In genomic region chr7:2687338-2687869, GRCh38 we compare ENCODE assay signal across 9 cellular contexts. TPM values are rescaled to one million over a fixed set of nuclear protein-coding genes. Genes with fewer than 3 reads are reported as not detected.
DNase-seq lines count a peak whose midpoint lies in the region; ATAC-seq and TF ChIP-seq lines count a peak whose summit lies in the region.
"Had no signal": no experiment of that assay in that cellular context is flagged by ENCODE, and none has a peak within 500 bp of the region (broad histone marks: within the 10 kb centered on the region; RNA-seq: fewer than 3 reads in every experiment).

No MANE protein-coding gene starts in this region.

- H3K4me1 ChIP-seq in neural progenitor cell = peaks cover 7% of the 10 kb centered on the region
- H3K4me1 ChIP-seq in A673 (ENCODE audit: insufficient read depth, low read length, poor library complexity, severe bottlenecking) = no peaks in the 10 kb centered on the region

- peaks cover 8% of the 10 kb centered on the region for H3K4me1 Mint-ChIP-seq in neural progenitor cell

- H3K27ac Mint-ChIP-seq in neural progenitor cell = no peak overlapping the region

- peaks cover 8% of the 10 kb centered on the region for H4K20me1 ChIP-seq in neural progenitor cell (ENCODE audit: low read depth)

- CTCF ChIA-PET in A673 (lab: Charles Lee) = no interaction called here

- H3K4me3 ChIP-seq in cardiac fibroblast (replicated peaks in 1 of 2; ENCODE audit: low read depth in 2 of 2, low read length in 2 of 2) (no peak overlapping the region), neural progenitor cell (peak overlapping the region; percentile 58), A673 (ENCODE audit: low read depth, low read length, poor library complexity, severe bottlenecking) (no peak overlapping the region)

- no peaks in the 10 kb centered on the region for H3K36me3 ChIP-seq in neural progenitor cell
- H3K36me3 ChIP-seq in A673 (ENCODE audit: insufficient read depth, low read length, poor library complexity, severe bottlenecking) = no peaks in the 10 kb centered on the region

- H3K27me3 ChIP-seq in neural progenitor cell (peaks cover 50% of the 10 kb centered on the region), A673 (replicated peaks; ENCODE audit: insufficient read depth, low read depth, low read length, poor library complexity) (peaks cover 50% of the 10 kb centered on the region)

- H3F3A ChIP-seq in neural progenitor cell (ENCODE audit: low read depth) = peaks cover 9% of the 10 kb centered on the region

- POLR2A ChIA-PET in A673 (lab: Charles Lee; ENCODE audit: low non-redundant PET) = no interaction called here

- H3K9me3 Mint-ChIP-seq in neural progenitor cell = peaks cover 2% of the 10 kb centered on the region

- TF ChIP-seq CTCF in cardiac fibroblast (IDR thresholded peaks at IDR 0.05; ENCODE audit: low read depth, low read length) (no peak), neural progenitor cell (IDR thresholded peaks at IDR 0.05) (no peak), A673 (conservative IDR thresholded peaks at IDR 0.05; ENCODE audit: low read depth, low read length) (no peak)

- peak; percentile 90 for DNase-seq in DMS53 (lab: John Stamatoyannopoulos, UW)
- peak; percentile 20 for DNase-seq in NCI-H1092 treated with DMSO at 0.1 percent for 48 hours (lab: John Stamatoyannopoulos, UW)
- peak; percentile 46 for DNase-seq in cardiac fibroblast (ENCODE audit: low read depth in 2 of 2)
- DNase-seq in neural progenitor cell (ENCODE audit: low spot score) = no peak
- DNase-seq in A673 (ENCODE audit: low spot score) = no peak

- BruUV-seq in A673 (replicated peaks; lab: Mats Ljungman, UMichigan) = no TSS peak

- H2AFZ ChIP-seq in neural progenitor cell (replicated peaks) = no peak overlapping the region

- H3K9ac ChIP-seq in neural progenitor cell = no peak overlapping the region
- H3K9ac ChIP-seq: KMS-11 had no signal

- peak overlapping the region; percentile 85 for H3K4me2 ChIP-seq in neural progenitor cell
- H3K4me2 ChIP-seq: KMS-11 had no signal

- H3K27me3 Mint-ChIP-seq in neural progenitor cell (ENCODE audit: insufficient read depth, low read depth) = peaks cover 44% of the 10 kb centered on the region

- H3K9me3 ChIP-seq in neural progenitor cell (ENCODE audit: low read depth) (no peaks in the 10 kb centered on the region), A673 (ENCODE audit: low read depth, low read length, poor library complexity, severe bottlenecking) (no peaks in the 10 kb centered on the region)

- intact Hi-C loops in A673 (cut with micrococcal nuclease; ENCODE audit: unreplicated experiment) = no loop called here

- H3K4me3 Mint-ChIP-seq in neural progenitor cell = peak overlapping the region; percentile 59

- ATAC-seq in HG02678 (IDR thresholded peaks at IDR 0.05; ENCODE audit: unreplicated experiment) (no peak), GM19395 (IDR thresholded peaks at IDR 0.05; ENCODE audit: unreplicated experiment) (no peak), HG03442 (IDR thresholded peaks at IDR 0.05; ENCODE audit: unreplicated experiment) (no peak)

- H3K27ac ChIP-seq in neural progenitor cell (no peak overlapping the region), A673 (ENCODE audit: low read depth, low read length, poor library complexity, severe bottlenecking) (no peak overlapping the region)
- H3K27ac ChIP-seq: KMS-11 had no signal

- no peaks in the 10 kb centered on the region for H3K79me2 ChIP-seq in neural progenitor cell (ENCODE audit: low read depth)

- no peaks in the 10 kb centered on the region for H3K36me3 Mint-ChIP-seq in neural progenitor cell

RNA-seq across cellular contexts. Expression of gene AMZ1, which starts 0.6 kb away (rescaled TPM):
- 0.09 TPM in 1 of 2 replicates, not detected in the other for total RNA-seq in neural progenitor cell (ENCODE audit: low replicate concordance)
- total RNA-seq in A673 (2021) = not detected in 2 replicates

RNA-seq across cellular contexts. Expression of gene TTYH3, which starts 55.6 kb away (rescaled TPM):
- total RNA-seq in neural progenitor cell (ENCODE audit: low replicate concordance) (13.2 and 60.0 TPM in 2 replicates), A673 (2021) (248 and 256 TPM in 2 replicates)

Comparison
In these comparisons a context has a peak if more than half of its experiments do, and no peak if none do; other contexts are left out.
1. DNase-seq: peak in DMS53 (single experiment), NCI-H1092 treated with DMSO at 0.1 percent for 48 hours (single experiment) and cardiac fibroblast (2 of 2); none in neural progenitor cell (single experiment) and A673 (single experiment).